In genomic region chr7:156640257-156640948, GRCh38 we compare ENCODE assay signal across 8 cellular contexts. TPM values are rescaled to one million over a fixed set of nuclear protein-coding genes. Genes with fewer than 3 reads are reported as not detected.
DNase-seq lines count a peak whose midpoint lies in the region; ATAC-seq, FAIRE-seq and TF ChIP-seq lines count a peak whose summit lies in the region.

Gene RNF32, plus strand, starts transcription at chr7:156640774. Its CDS starts 3,104 bp downstream, at chr7:156643878.

- peaks cover 0 to 16% (median 15%) of the 10 kb centered on the region in 4 donors for H3K4me1 ChIP-seq in sigmoid colon

- H3K36me3 Mint-ChIP-seq in T-helper 17 cell (ENCODE audit: low read depth): no peaks in the 10 kb centered on the region

- ATAC-seq in HG02763 (IDR thresholded peaks at IDR 0.05; ENCODE audit: unreplicated experiment) (peak; percentile 82), T-helper 17 cell (peak; percentile 87)

- peaks cover 0 to 15% (median 0%) of the 10 kb centered on the region in 3 donors for H3K27me3 ChIP-seq in sigmoid colon

- H3K27ac ChIP-seq in sigmoid colon: peak within 1 kb of the TSS; percentile 62 to 72 (median 70)

- no peaks in the 10 kb centered on the region for H3K36me3 ChIP-seq in sigmoid colon

- in situ Hi-C loops in astrocyte of the cerebellum (cut with HindIII; ENCODE audit: low sequenced_read_pairs): no loop called here

- intact Hi-C loops in sigmoid colon (cut with DNase I): loop anchor here (5.0 kb wide), 1 partner anchor 252 kb away; the partner anchor contains the start of gene LMBR1

- no peak for TF ChIP-seq EP300 in sigmoid colon (IDR thresholded peaks at IDR 0.05)

- no peak for TF ChIP-seq CTCF in astrocyte of the cerebellum (IDR thresholded peaks at IDR 0.05; ENCODE audit: low read depth, low read length, missing control alignments)
- TF ChIP-seq CTCF in sigmoid colon (IDR thresholded peaks at IDR 0.05): no peak

- H3K4me1 Mint-ChIP-seq in T-helper 17 cell: peaks cover 14% of the 10 kb centered on the region

- peak; percentile 99 for FAIRE-seq in GM12891 (lab: Jason Lieb, UNC)

- peaks cover 4% of the 10 kb centered on the region for H3K27me3 Mint-ChIP-seq in T-helper 17 cell

- 2 to 3% methylated on average over 85 of the region's 85 CpGs for WGBS in sigmoid colon, 2 donors

- H3K9me3 ChIP-seq in T-helper 17 cell (ENCODE audit: control insufficient read depth, low read length, poor library complexity, severe bottlenecking) (no peaks in the 10 kb centered on the region), sigmoid colon (no peaks in the 10 kb centered on the region)

- peak; percentile 91 for DNase-seq in GM12891 (ENCODE audit: insufficient read length, low spot score)
- DNase-seq in NCI-H146 (lab: John Stamatoyannopoulos, UW): peak; percentile 92
- peak; percentile 97 to 100 (median 98) for DNase-seq in T-helper 17 cell
- DNase-seq in astrocyte of the cerebellum (ENCODE audit: low read depth): peak; percentile 73
- peak; percentile 55 to 95 (median 86) for DNase-seq in hypothalamus (lab: John Stamatoyannopoulos, UW)
- peak; percentile 95 for DNase-seq in sigmoid colon
- no peak for DNase-seq in NCI-H1694 (lab: John Stamatoyannopoulos, UW)

- TF ChIP-seq POLR2A in GM12891 (IDR thresholded peaks at IDR 0.05; ENCODE audit: low read depth, low read length): peak; percentile 77; the same call in 1 of the 2 replicates
- TF ChIP-seq POLR2A in sigmoid colon (IDR thresholded peaks at IDR 0.05): no peak

- peak within 1 kb of the TSS; percentile 57 for H3K27ac Mint-ChIP-seq in T-helper 17 cell

- H3K4me3 ChIP-seq in astrocyte of the cerebellum (ENCODE audit: low read depth, low read length) (peak within 1 kb of the TSS; percentile 81), sigmoid colon (peak within 1 kb of the TSS; percentile 62 to 75 (median 70))

- H3K4me3 Mint-ChIP-seq in T-helper 17 cell: peak within 1 kb of the TSS; percentile 87

TF ChIP-seq in GM12891, 5 proteins besides CTCF, POLR2A, EP300 and RAD21:
- TF ChIP-seq SPI1 (IDR thresholded peaks at IDR 0.05; ENCODE audit: low read depth, low read length) (no peak), PAX5 (IDR thresholded peaks at IDR 0.05; ENCODE audit: insufficient read depth, low read length, severe bottlenecking) (no peak), POU2F2 (IDR thresholded peaks at IDR 0.05; ENCODE audit: low read depth, low read length) (no peak), POLR2AphosphoS5 (IDR thresholded peaks at IDR 0.05; ENCODE audit: low read depth, low read length) (peak; percentile 74), TAF1 (IDR thresholded peaks at IDR 0.05; ENCODE audit: low read depth, low read length) (no peak)

RNA-seq across cellular contexts. Expression of gene RNF32, which starts in this region (rescaled TPM):
- polyA plus RNA-seq in GM12891 (2012; ENCODE audit: low read depth, missing spikeins): 4.1 TPM
- total RNA-seq in T-helper 17 cell (1 to 10 TPM; 1.7 to 1.8 TPM), sigmoid colon (1 to 10 TPM in 1 of 4 donors, under 1 TPM in 3; 0.36 to 2.1 (median 0.82) TPM)
- polyA plus RNA-seq in sigmoid colon: 1 to 10 TPM; 1.5 to 3.7 (median 2.4) TPM
